ENCODE assay signal across 21 cellular contexts in genomic region chr1:192448026-192448578, GRCh38.
"Had no signal": no experiment of that assay in that cellular context is flagged by ENCODE, and none has a peak within 500 bp of the region (broad histone marks: within the 10 kb centered on the region; RNA-seq: fewer than 3 reads in every experiment).

No MANE protein-coding gene starts in this region.

- DNase-seq: activated CD4-positive, alpha-beta T cell treated with anti-CD3 and anti-CD28 coated beads, Interleukin-2, amount 10 ng/mL, durations not matched to agents 24 days and 14 days; activated CD4-positive, CD25-positive, alpha-beta regulatory T cell; activated CD8-positive, alpha-beta memory T cell treated with anti-CD3 and anti-CD28 coated beads, Interleukin-2, amount 50 U/mL, for 48 hours; activated CD8-positive, alpha-beta T cell treated with anti-CD3 and anti-CD28 coated beads, Interleukin-2, amount 10 ng/mL, durations not matched to agents 7 days and 5 days; activated gamma-delta T cell treated with Interleukin-2 at 50 U/mL for 16 hours; activated naive CD8-positive, alpha-beta T cell treated with anti-CD3 and anti-CD28 coated beads, Interleukin-2, amount 10 ng/mL, durations not matched to agents 7 days and 5 days; activated T-cell treated with anti-CD3 and anti-CD28 coated beads, Interleukin-2, amount 50 U/mL, for 72 hours; aorta; effector memory CD8-positive, alpha-beta T cell; foreskin melanocyte; lower lobe of right lung; midbrain; naive B cell; pancreas; small intestine; stimulated activated CD4-positive, alpha-beta T cell treated with anti-CD3 and anti-CD28 coated beads, Interleukin-4, amount 100 ng/mL, for 4 hours; stimulated activated CD8-positive, alpha-beta memory T cell treated with anti-CD3 and anti-CD28 coated beads, Interleukin-4, amount 100 ng/mL, for 48 hours; stimulated activated naive CD4-positive, alpha-beta T cell treated with Interleukin-2 at 50 U/mL for 16 hours; transverse colon had no signal

- H3K4me1 ChIP-seq: pancreas, transverse colon had no signal

- H3K27me3 ChIP-seq: pancreas, transverse colon had no signal

- FAIRE-seq: bronchial epithelial cell, pancreas, small intestine had no signal

- H3K4me3 Mint-ChIP-seq: activated CD4-positive, alpha-beta T cell treated with anti-CD3 and anti-CD28 coated beads, Interleukin-2, amount 10 ng/mL, durations not matched to agents 24 days and 14 days; activated CD8-positive, alpha-beta T cell treated with anti-CD3 and anti-CD28 coated beads, Interleukin-2, amount 10 ng/mL, durations not matched to agents 7 days and 5 days; activated naive CD8-positive, alpha-beta T cell treated with anti-CD3 and anti-CD28 coated beads, Interleukin-2, amount 10 ng/mL, durations not matched to agents 7 days and 5 days; activated T-cell treated with anti-CD3 and anti-CD28 coated beads, Interleukin-2, amount 50 U/mL, for 72 hours; effector memory CD8-positive, alpha-beta T cell; naive B cell had no signal

- H3K36me3 ChIP-seq: lower lobe of right lung, pancreas, transverse colon had no signal

- H3K27ac Mint-ChIP-seq: activated CD4-positive, alpha-beta T cell treated with anti-CD3 and anti-CD28 coated beads, Interleukin-2, amount 10 ng/mL, durations not matched to agents 24 days and 14 days; activated CD8-positive, alpha-beta T cell treated with anti-CD3 and anti-CD28 coated beads, Interleukin-2, amount 10 ng/mL, durations not matched to agents 7 days and 5 days; activated naive CD8-positive, alpha-beta T cell treated with anti-CD3 and anti-CD28 coated beads, Interleukin-2, amount 10 ng/mL, durations not matched to agents 7 days and 5 days; activated T-cell treated with anti-CD3 and anti-CD28 coated beads, Interleukin-2, amount 50 U/mL, for 72 hours; effector memory CD8-positive, alpha-beta T cell; naive B cell had no signal

- H3K4me3 ChIP-seq: lower lobe of right lung, pancreas, transverse colon had no signal

- H3K27ac ChIP-seq: epithelial cell of prostate, lower lobe of right lung, pancreas, transverse colon had no signal

- H3K9me3 Mint-ChIP-seq: activated CD4-positive, alpha-beta T cell treated with anti-CD3 and anti-CD28 coated beads, Interleukin-2, amount 10 ng/mL, durations not matched to agents 24 days and 14 days; activated naive CD8-positive, alpha-beta T cell treated with anti-CD3 and anti-CD28 coated beads, Interleukin-2, amount 10 ng/mL, durations not matched to agents 7 days and 5 days; activated T-cell treated with anti-CD3 and anti-CD28 coated beads, Interleukin-2, amount 50 U/mL, for 72 hours; effector memory CD8-positive, alpha-beta T cell; naive B cell had no signal

- H3K9me3 ChIP-seq: lower lobe of right lung, pancreas, transverse colon had no signal

- H3K36me3 Mint-ChIP-seq: activated naive CD8-positive, alpha-beta T cell treated with anti-CD3 and anti-CD28 coated beads, Interleukin-2, amount 10 ng/mL, durations not matched to agents 7 days and 5 days; naive B cell had no signal

- H3K4me1 Mint-ChIP-seq: activated CD4-positive, alpha-beta T cell treated with anti-CD3 and anti-CD28 coated beads, Interleukin-2, amount 10 ng/mL, durations not matched to agents 24 days and 14 days; activated naive CD8-positive, alpha-beta T cell treated with anti-CD3 and anti-CD28 coated beads, Interleukin-2, amount 10 ng/mL, durations not matched to agents 7 days and 5 days; naive B cell had no signal
